ENCODE assay signal across 25 cellular contexts in genomic region chr10:116629340-116629739, GRCh38. TPM values are rescaled to one million over a fixed set of nuclear protein-coding genes. Genes with fewer than 3 reads are reported as not detected.
DNase-seq lines count a peak whose midpoint lies in the region; ATAC-seq and TF ChIP-seq lines count a peak whose summit lies in the region.
"Had no signal": no experiment of that assay in that cellular context is flagged by ENCODE, and none has a peak within 500 bp of the region (broad histone marks: within the 10 kb centered on the region; RNA-seq: fewer than 3 reads in every experiment).

No MANE protein-coding gene starts in this region.

- H3K4me1 ChIP-seq in body of pancreas (peaks cover 70% of the 10 kb centered on the region), esophagus muscularis mucosa (peaks cover 4 to 9% (median 8%) of the 10 kb centered on the region in 4 donors)
- H3K4me1 ChIP-seq: BE2C; BLaER1 treated with 17β-estradiol and CSF1 and Interleukin-3, amounts not matched to agents 10 nM and 100 nM; HAP-1 had no signal

- H3K27ac Mint-ChIP-seq in osteocyte (ENCODE audit: unreplicated experiment) = no peak overlapping the region
- no peak overlapping the region for H3K27ac Mint-ChIP-seq in chondrocyte (ENCODE audit: unreplicated experiment)
- H3K27ac Mint-ChIP-seq: CD14-positive monocyte; CD4-positive, alpha-beta T cell; CD8-positive, alpha-beta memory T cell; HFFc6 had no signal

- TF ChIP-seq CTCF in body of pancreas (IDR thresholded peaks at IDR 0.05) (no peak), esophagus muscularis mucosa (IDR thresholded peaks at IDR 0.05) (no peak), osteocyte (IDR thresholded peaks at IDR 0.05) (no peak), chondrocyte (IDR thresholded peaks at IDR 0.05) (no peak)

- no peaks in the 10 kb centered on the region for H3K4me1 Mint-ChIP-seq in osteocyte (ENCODE audit: unreplicated experiment)
- no peaks in the 10 kb centered on the region for H3K4me1 Mint-ChIP-seq in chondrocyte (ENCODE audit: low read depth)
- H3K4me1 Mint-ChIP-seq: CD14-positive monocyte; CD8-positive, alpha-beta memory T cell had no signal

- H3K27ac ChIP-seq in body of pancreas (peak overlapping the region in 3 of 4 donors; percentile 36 to 53 (median 49)), esophagus muscularis mucosa (replicated peaks in 1 of 4) (no peak overlapping the region)
- H3K27ac ChIP-seq: 22Rv1; A549; BLaER1 treated with 17β-estradiol and CSF1 and Interleukin-3, amounts not matched to agents 10 nM and 100 nM; GM23248 had no signal

- H3K4me3 Mint-ChIP-seq in osteocyte (ENCODE audit: unreplicated experiment) (no peak overlapping the region), chondrocyte (ENCODE audit: unreplicated experiment) (no peak overlapping the region)
- H3K4me3 Mint-ChIP-seq: CD14-positive monocyte; CD4-positive, alpha-beta T cell; CD8-positive, alpha-beta memory T cell; HFFc6 had no signal

- H3K9me3 ChIP-seq in body of pancreas (no peaks in the 10 kb centered on the region), esophagus muscularis mucosa (no peaks in the 10 kb centered on the region)
- H3K9me3 ChIP-seq: A549, BE2C, HAP-1 had no signal

- H3K4me3 ChIP-seq in body of pancreas (no peak overlapping the region), esophagus muscularis mucosa (no peak overlapping the region)
- H3K4me3 ChIP-seq: A549; BLaER1 treated with 17β-estradiol and CSF1 and Interleukin-3, amounts not matched to agents 10 nM and 100 nM; GM23248; HAP-1 had no signal

- peak in 2 of 3 donors; percentile 40 to 53 for TF ChIP-seq POLR2A in body of pancreas (IDR thresholded peaks at IDR 0.05)
- TF ChIP-seq POLR2A in esophagus muscularis mucosa (IDR thresholded peaks at IDR 0.05; ENCODE audit: low read depth) = no peak

- DNase-seq in ELF-1 (ENCODE audit: low read depth, low spot score) = peak; percentile 14
- peak in 3 of 4 donors; percentile 31 to 46 (median 46) for DNase-seq in body of pancreas
- peak; percentile 82 for DNase-seq in esophagus muscularis mucosa (ENCODE audit: extremely low spot score)
- DNase-seq in osteocyte (ENCODE audit: extremely low spot score, unreplicated experiment) = peak; percentile 34
- DNase-seq in 8988T = no peak
- no peak for DNase-seq in chondrocyte (ENCODE audit: low spot score)
- DNase-seq in stimulated activated CD4-positive, alpha-beta T cell treated with anti-CD3 and anti-CD28 coated beads, Interleukin-1b, Interleukin-23, amount 100 ng/mL, for 48 hours = no peak
- DNase-seq: ACHN; AML-193; BE2C; CD4-positive, alpha-beta T cell; CD8-positive, alpha-beta memory T cell; DMS 273 treated with DMSO at 0.1 percent for 48 hours; DMS79; EL; GF-D8; GM23248; HFFc6 had no signal

- intact Hi-C loops in body of pancreas (cut with DNase I) (no loop called here), esophagus muscularis mucosa (cut with DNase I) (loop anchor here (5.0 kb wide), 1 partner anchor 158 kb away; no protein-coding TSS in a partner anchor)

- no peaks in the 10 kb centered on the region for H3K27me3 ChIP-seq in body of pancreas
- peaks cover 0 to 25% (median 4%) of the 10 kb centered on the region in 4 donors for H3K27me3 ChIP-seq in esophagus muscularis mucosa
- H3K27me3 ChIP-seq: BLaER1 treated with 17β-estradiol and CSF1 and Interleukin-3, amounts not matched to agents 10 nM and 100 nM had no signal

- H3K9me3 Mint-ChIP-seq in osteocyte (ENCODE audit: unreplicated experiment) (no peaks in the 10 kb centered on the region), chondrocyte (ENCODE audit: low read depth) (no peaks in the 10 kb centered on the region)
- H3K9me3 Mint-ChIP-seq: CD4-positive, alpha-beta T cell; CD8-positive, alpha-beta memory T cell; HFFc6 had no signal

- H3K27me3 Mint-ChIP-seq in osteocyte (ENCODE audit: unreplicated experiment) = peaks cover 3% of the 10 kb centered on the region
- H3K27me3 Mint-ChIP-seq in chondrocyte (ENCODE audit: low read depth) = peaks cover 31% of the 10 kb centered on the region

- no peak for TF ChIP-seq EP300 in esophagus muscularis mucosa (IDR thresholded peaks at IDR 0.05)

- H3K36me3 ChIP-seq in body of pancreas (replicated peaks in 1 of 2; ENCODE audit: insufficient read depth in 1 of 2, low read depth in 2 of 2) = peaks cover 0 to 3% of the 10 kb centered on the region in 2 donors
- no peaks in the 10 kb centered on the region for H3K36me3 ChIP-seq in esophagus muscularis mucosa
- H3K36me3 ChIP-seq: BE2C; BLaER1 treated with 17β-estradiol and CSF1 and Interleukin-3, amounts not matched to agents 10 nM and 100 nM; HAP-1 had no signal

- 16 to 36% methylated on average over 4 of the region's 4 CpGs for WGBS in body of pancreas, 2 donors
- WGBS in esophagus muscularis mucosa = 75% methylated on average over 4 of the region's 4 CpGs

- H3K36me3 Mint-ChIP-seq in osteocyte (ENCODE audit: unreplicated experiment) (no peaks in the 10 kb centered on the region), chondrocyte (ENCODE audit: low read depth) (no peaks in the 10 kb centered on the region)
- H3K36me3 Mint-ChIP-seq: CD14-positive monocyte; CD8-positive, alpha-beta memory T cell had no signal

- ATAC-seq in body of pancreas (peak; percentile 1), HG03097 (IDR thresholded peaks at IDR 0.05; ENCODE audit: low FRiP score, unreplicated experiment) (no peak)
- ATAC-seq: A549 had no signal

RNA-seq across cellular contexts. Expression of gene PNLIPRP2, which starts 8.6 kb away (rescaled TPM):
- total RNA-seq in body of pancreas (1,000 to 10,000 TPM in 1 of 2 donors, 100 to 1,000 TPM in 1; 455 to 2,069 TPM), esophagus muscularis mucosa (not detected), osteocyte (not detected in 2 replicates), chondrocyte (not detected in 3 replicates)
- total RNA-seq: CD4-positive, alpha-beta T cell; CD8-positive, alpha-beta memory T cell; G401; GM23248; HFFc6 had no signal

RNA-seq across cellular contexts. Expression of gene PNLIPRP1, which starts 38.6 kb away (rescaled TPM):
- total RNA-seq in body of pancreas (1,000 to 10,000 TPM; 3,318 to 4,534 TPM), esophagus muscularis mucosa (not detected), osteocyte (not detected in 2 replicates), chondrocyte (not detected in 3 replicates)
- total RNA-seq: CD4-positive, alpha-beta T cell; CD8-positive, alpha-beta memory T cell; G401; GM23248; HFFc6 had no signal

Comparison
In these comparisons a context has a peak if more than half of its experiments do, and no peak if none do; other contexts are left out.
1. DNase-seq: peak in ELF-1 (single experiment), body of pancreas (3 of 4), esophagus muscularis mucosa (single experiment) and osteocyte (single experiment); none in 8988T (single experiment), chondrocyte (single experiment) and stimulated activated CD4-positive, alpha-beta T cell treated with anti-CD3 and anti-CD28 coated beads, Interleukin-1b, Interleukin-23, amount 100 ng/mL, for 48 hours (single experiment).
2. H3K27ac ChIP-seq: peak in body of pancreas (3 of 4); none in esophagus muscularis mucosa (0 of 4).
3. RNA of gene PNLIPRP2, which starts 8.6 kb away (total RNA-seq): 455 to 2,069 TPM in body of pancreas; not detected in esophagus muscularis mucosa, not detected in osteocyte and not detected in chondrocyte; every median in the first group is over 100 times any median in the second.
4. RNA of gene PNLIPRP1, which starts 38.6 kb away (total RNA-seq): 3,318 to 4,534 TPM in body of pancreas; not detected in esophagus muscularis mucosa, not detected in osteocyte and not detected in chondrocyte; every median in the first group is over 1,000 times any median in the second.